2 cellular contexts compared by ENCODE assay signal in genomic region chr17:76123127-76123499, GRCh38.
TF ChIP-seq lines count a peak whose summit lies in the region.

No MANE protein-coding gene starts in this region.

TF ChIP-seq in HepG2, 621 proteins besides CTCF, POLR2A, EP300 and RAD21:
- no peak for TF ChIP-seq CBX1 (IDR thresholded peaks at IDR 0.05; ENCODE audit: low read depth)
- no peak for TF ChIP-seq RXRB (CRISPR knock-in tag; IDR thresholded peaks at IDR 0.05; ENCODE audit: borderline replicate concordance)
- 0 out of 2 replicates have a peak, but pooled peaks have one; percentile 34 for TF ChIP-seq IKZF1 (IDR thresholded peaks at IDR 0.05)
- peak; percentile 56; the same call in 1 of the 2 replicates for TF ChIP-seq ZNF460 (CRISPR knock-in tag; IDR thresholded peaks at IDR 0.05; ENCODE audit: borderline replicate concordance)

TF ChIP-seq in WTC11, 78 proteins besides CTCF, POLR2A, EP300 and RAD21:
- no peak for TF ChIP-seq ZNF232 (CRISPR knock-in tag; IDR thresholded peaks at IDR 0.05)
- TF ChIP-seq, protein P1, sequence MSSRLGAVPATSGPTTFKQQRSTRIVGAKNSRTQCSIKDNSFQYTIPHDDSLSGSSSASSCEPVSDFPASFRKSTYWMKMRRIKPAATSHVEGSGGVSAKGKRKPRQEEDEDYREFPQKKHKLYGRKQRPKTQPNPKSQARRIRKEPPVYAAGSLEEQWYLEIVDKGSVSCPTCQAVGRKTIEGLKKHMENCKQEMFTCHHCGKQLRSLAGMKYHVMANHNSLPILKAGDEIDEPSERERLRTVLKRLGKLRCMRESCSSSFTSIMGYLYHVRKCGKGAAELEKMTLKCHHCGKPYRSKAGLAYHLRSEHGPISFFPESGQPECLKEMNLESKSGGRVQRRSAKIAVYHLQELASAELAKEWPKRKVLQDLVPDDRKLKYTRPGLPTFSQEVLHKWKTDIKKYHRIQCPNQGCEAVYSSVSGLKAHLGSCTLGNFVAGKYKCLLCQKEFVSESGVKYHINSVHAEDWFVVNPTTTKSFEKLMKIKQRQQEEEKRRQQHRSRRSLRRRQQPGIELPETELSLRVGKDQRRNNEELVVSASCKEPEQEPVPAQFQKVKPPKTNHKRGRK (CRISPR knock-in tag; IDR thresholded peaks at IDR 0.05; ENCODE audit: borderline replicate concordance), result 0 out of 2 replicates have a peak, but pooled peaks have one; percentile 39
- no peak for TF ChIP-seq JUN (CRISPR knock-in tag; IDR thresholded peaks at IDR 0.05)
